In the genomic region with DNA sequence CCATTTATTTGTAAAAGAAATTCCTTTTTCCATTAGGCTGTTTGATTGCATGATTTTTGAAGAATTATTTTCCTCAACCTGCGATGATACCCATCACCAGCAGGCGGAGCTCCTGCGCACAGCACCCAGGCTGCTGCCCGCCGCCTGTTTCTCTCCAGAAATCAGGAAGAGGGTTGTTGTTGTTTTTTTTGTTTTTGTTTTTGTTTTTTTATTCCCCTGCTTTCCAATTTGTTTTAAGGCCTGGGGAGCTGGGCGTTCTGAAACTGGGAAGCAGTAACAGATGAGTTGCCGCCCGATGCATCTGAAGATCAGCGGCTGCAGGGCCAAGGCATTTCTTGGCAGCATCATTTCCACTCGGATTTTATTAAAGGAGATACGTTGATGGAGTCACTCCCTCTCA, we compare ENCODE assay signal across 8 cellular contexts.
A peak's percentile ranks its signal among the peaks of the same experiment; 100 is the strongest.
DNase-seq lines count a peak whose midpoint lies in the region; ATAC-seq, FAIRE-seq and TF ChIP-seq lines count a peak whose summit lies in the region.

No MANE protein-coding gene starts in this region.

- H3K4me1 ChIP-seq in endothelial cell of umbilical vein (ENCODE audit: control insufficient read depth, extremely low read depth, insufficient read depth, low read length) (no peaks in the 10 kb centered on the region), tibial nerve (peaks cover 0 to 61% (median 11%) of the 10 kb centered on the region in 4 donors)

- no peaks in the 10 kb centered on the region for H3K27me3 Mint-ChIP-seq in activated CD4-positive, alpha-beta memory T cell treated with anti-CD3 and anti-CD28 coated beads for 36 hours
- H3K27me3 Mint-ChIP-seq in naive thymus-derived CD8-positive, alpha-beta T cell = no peaks in the 10 kb centered on the region

- DNase-seq in NAMALWA (ENCODE audit: low spot score) (peak; percentile 52), endothelial cell of umbilical vein (ENCODE audit: low read depth, low spot score) (peak; percentile 46), tibial nerve (ENCODE audit: low spot score in 2 of 2) (peak; percentile 44 to 54)
- peak; percentile 62 for DNase-seq in activated CD4-positive, alpha-beta memory T cell treated with anti-CD3 and anti-CD28 coated beads for 36 hours
- DNase-seq in naive thymus-derived CD8-positive, alpha-beta T cell = peak in 9 of 10 donors; percentile 13 to 64 (median 46)

- TF ChIP-seq CTCF in 22Rv1 (IDR thresholded peaks at IDR 0.05) = peak; percentile 99
- peak; percentile 90 to 94 for TF ChIP-seq CTCF in endothelial cell of umbilical vein (IDR thresholded peaks at IDR 0.05; ENCODE audit: extremely low read depth in 1 of 2, insufficient read depth in 1 of 2, low read depth in 1 of 2, low read length in 2 of 2)
- TF ChIP-seq CTCF in tibial nerve (IDR thresholded peaks at IDR 0.05) = peak; percentile 92 to 99 (median 95)

- H3K9me3 Mint-ChIP-seq in activated CD4-positive, alpha-beta memory T cell treated with anti-CD3 and anti-CD28 coated beads for 36 hours = no peaks in the 10 kb centered on the region
- no peaks in the 10 kb centered on the region for H3K9me3 Mint-ChIP-seq in naive thymus-derived CD8-positive, alpha-beta T cell

- H3K27ac Mint-ChIP-seq in activated CD4-positive, alpha-beta memory T cell treated with anti-CD3 and anti-CD28 coated beads for 36 hours = no peak overlapping the region
- H3K27ac Mint-ChIP-seq in naive thymus-derived CD8-positive, alpha-beta T cell = peak overlapping the region in 4 of 10 donors; percentile 21 to 72 (median 28)

- peaks cover 17% of the 10 kb centered on the region for H3K4me1 Mint-ChIP-seq in activated CD4-positive, alpha-beta memory T cell treated with anti-CD3 and anti-CD28 coated beads for 36 hours (ENCODE audit: low read depth)
- peaks cover 5 to 28% (median 27%) of the 10 kb centered on the region in 4 donors for H3K4me1 Mint-ChIP-seq in naive thymus-derived CD8-positive, alpha-beta T cell

- BruUV-seq in endothelial cell of umbilical vein (replicated peaks; lab: Mats Ljungman, UMichigan) = no TSS peak

- no peaks in the 10 kb centered on the region for H3K36me3 Mint-ChIP-seq in activated CD4-positive, alpha-beta memory T cell treated with anti-CD3 and anti-CD28 coated beads for 36 hours
- no peaks in the 10 kb centered on the region for H3K36me3 Mint-ChIP-seq in naive thymus-derived CD8-positive, alpha-beta T cell

- H3K27me3 ChIP-seq in endothelial cell of umbilical vein (ENCODE audit: control insufficient read depth in 2 of 2, insufficient read depth in 2 of 2, low read length in 2 of 2) (peaks cover 1 to 8% of the 10 kb centered on the region in 2 experiments), tibial nerve (no peaks in the 10 kb centered on the region)

- no peak overlapping the region for H3K4me3 ChIP-seq in endothelial cell of umbilical vein (replicated peaks in 1 of 3; ENCODE audit: insufficient read depth in 1 of 3, low read depth in 1 of 3, low read length in 3 of 3)
- H3K4me3 ChIP-seq in tibial nerve = peak overlapping the region in 2 of 4 donors; percentile 14 to 26

- POLR2A ChIA-PET in activated CD4-positive, alpha-beta memory T cell treated with anti-CD3 and anti-CD28 coated beads for 36 hours (lab: Charles Lee) = interaction anchor here (0.8 kb wide), 1 partner anchor 53 kb away, joined by 3 read pairs; no protein-coding TSS in a partner anchor
- POLR2A ChIA-PET in endothelial cell of umbilical vein (lab: Charles Lee) = no interaction called here
- POLR2A ChIA-PET in naive thymus-derived CD8-positive, alpha-beta T cell (lab: Charles Lee) = interaction anchor here (1.2 to 3.1 kb wide), 3 partner anchors 56 to 207 kb away, joined by 4 to 10 read pairs (median 5); no protein-coding TSS in a partner anchor

- no peak for TF ChIP-seq POLR2A in endothelial cell of umbilical vein (IDR thresholded peaks at IDR 0.05; ENCODE audit: low read depth, low read length)
- no peak for TF ChIP-seq POLR2A in tibial nerve (IDR thresholded peaks at IDR 0.05)

- peak; percentile 85 for FAIRE-seq in G401.6 (lab: Jason Lieb, UNC)
- peak; percentile 81 for FAIRE-seq in endothelial cell of umbilical vein (lab: Jason Lieb, UNC)

- intact Hi-C loops in activated CD4-positive, alpha-beta memory T cell treated with anti-CD3 and anti-CD28 coated beads for 36 hours (cut with micrococcal nuclease) = loop anchor here (1.0 to 2.0 kb wide), 3 partner anchors 62 to 212 kb away; no protein-coding TSS in a partner anchor
- intact Hi-C loops in endothelial cell of umbilical vein (cut with micrococcal nuclease) = loop anchor here (1.0 to 5.0 kb wide), 6 partner anchors 55 to 212 kb away; a partner anchor contains a TSS

- no peak overlapping the region for H3K4me3 Mint-ChIP-seq in activated CD4-positive, alpha-beta memory T cell treated with anti-CD3 and anti-CD28 coated beads for 36 hours
- H3K4me3 Mint-ChIP-seq in naive thymus-derived CD8-positive, alpha-beta T cell = peak overlapping the region in 1 of 10 donors; percentile 10

- H3K9ac ChIP-seq in endothelial cell of umbilical vein (replicated peaks; ENCODE audit: extremely low read depth, insufficient read depth, low read length) = no peak overlapping the region

- 6 to 8% methylated on average over 11 of the region's 11 CpGs for WGBS in tibial nerve, 2 donors

- no peak overlapping the region for H3K27ac ChIP-seq in 22Rv1
- H3K27ac ChIP-seq in endothelial cell of umbilical vein (ENCODE audit: insufficient read depth, low read depth, low read length) = no peak overlapping the region
- peak overlapping the region in 2 of 4 donors; percentile 92 to 94 for H3K27ac ChIP-seq in tibial nerve

- H3K9me3 ChIP-seq in endothelial cell of umbilical vein (replicated peaks; ENCODE audit: control insufficient read depth, insufficient read depth, low read length) = no peaks in the 10 kb centered on the region
- no peaks in the 10 kb centered on the region for H3K9me3 ChIP-seq in tibial nerve

- H2AFZ ChIP-seq in endothelial cell of umbilical vein (ENCODE audit: low read depth, low read length) = peak overlapping the region; percentile 49

- dilution Hi-C loops in endothelial cell of umbilical vein (cut with MboI; ENCODE audit: extremely low pct_ligation_motif_present, low sequenced_read_pairs) = no loop called here

- ATAC-seq in naive thymus-derived CD8-positive, alpha-beta T cell = no peak
- ATAC-seq in GM18870 (IDR thresholded peaks at IDR 0.05; ENCODE audit: unreplicated experiment) = no peak

- H3K36me3 ChIP-seq in endothelial cell of umbilical vein (ENCODE audit: control insufficient read depth in 2 of 2, extremely low read depth in 1 of 2, insufficient read depth in 2 of 2, low read length in 2 of 2) (no peaks in the 10 kb centered on the region), tibial nerve (no peaks in the 10 kb centered on the region)

- no peaks in the 10 kb centered on the region for H3K79me2 ChIP-seq in endothelial cell of umbilical vein (ENCODE audit: control insufficient read depth, insufficient read depth, low read length)

- CTCF ChIA-PET in activated CD4-positive, alpha-beta memory T cell treated with anti-CD3 and anti-CD28 coated beads for 36 hours (lab: Charles Lee) = interaction anchor here (0.6 to 6.0 kb wide), 39 partner anchors 8 to 655 kb away, joined by 3 to 92 read pairs (median 4); no protein-coding TSS in a partner anchor
- CTCF ChIA-PET in endothelial cell of umbilical vein (lab: Charles Lee) = interaction anchor here (0.7 to 6.7 kb wide), 41 partner anchors 8 to 899 kb away, joined by 3 to 246 read pairs (median 4); a partner anchor contains a TSS

- TF ChIP-seq EP300 in tibial nerve (IDR thresholded peaks at IDR 0.05) = peak in 1 of 2 donors; percentile 62

- no peaks in the 10 kb centered on the region for H4K20me1 ChIP-seq in endothelial cell of umbilical vein (replicated peaks; ENCODE audit: control insufficient read depth, extremely low read depth, insufficient read depth, low read length)

- H3K4me2 ChIP-seq in endothelial cell of umbilical vein (ENCODE audit: insufficient read depth, low read length) = no peak overlapping the region

- no peaks in the 10 kb centered on the region for H3K9me1 ChIP-seq in endothelial cell of umbilical vein (replicated peaks; ENCODE audit: control insufficient read depth, extremely low read depth, insufficient read depth, low read length)

TF ChIP-seq in endothelial cell of umbilical vein, 7 proteins besides CTCF, POLR2A, EP300 and RAD21:
- TF ChIP-seq EZH2 (IDR thresholded peaks at IDR 0.05; ENCODE audit: borderline replicate concordance, low read depth, low read length, severe bottlenecking) = no peak
- no peak for TF ChIP-seq POLR2AphosphoS5 (IDR thresholded peaks at IDR 0.05; ENCODE audit: insufficient read depth, low read depth, low read length)
- TF ChIP-seq JUN (IDR thresholded peaks at IDR 0.05; ENCODE audit: borderline replicate concordance, insufficient read depth, insufficient read length, low read depth) = no peak
- no peak for TF ChIP-seq MYC (IDR thresholded peaks at IDR 0.05; ENCODE audit: low read depth, low read length)
- TF ChIP-seq, protein P1, sequence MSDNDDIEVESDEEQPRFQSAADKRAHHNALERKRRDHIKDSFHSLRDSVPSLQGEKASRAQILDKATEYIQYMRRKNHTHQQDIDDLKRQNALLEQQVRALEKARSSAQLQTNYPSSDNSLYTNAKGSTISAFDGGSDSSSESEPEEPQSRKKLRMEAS (IDR thresholded peaks at IDR 0.05; ENCODE audit: insufficient read depth, insufficient read length) = no peak
- no peak for TF ChIP-seq GATA2 (IDR thresholded peaks at IDR 0.05; ENCODE audit: insufficient read depth, insufficient read length, low read depth, low read length)
- TF ChIP-seq FOS (IDR thresholded peaks at IDR 0.05; ENCODE audit: borderline replicate concordance, insufficient read depth, low read length) = no peak
